In genomic region chr20:34979366-34980153, GRCh38 we compare ENCODE assay signal across 18 cellular contexts. TPM values are rescaled to one million over a fixed set of nuclear protein-coding genes. Genes with fewer than 3 reads are reported as not detected.
DNase-seq lines count a peak whose midpoint lies in the region; ATAC-seq and TF ChIP-seq lines count a peak whose summit lies in the region.
"Had no signal": no experiment of that assay in that cellular context is flagged by ENCODE, and none has a peak within 500 bp of the region (broad histone marks: within the 10 kb centered on the region; RNA-seq: fewer than 3 reads in every experiment).

No MANE protein-coding gene starts in this region.

- peak; percentile 23 to 42 for ATAC-seq in activated T-cell treated with anti-CD3 and anti-CD28 coated beads, Interleukin-2, amount 50 U/mL, for 72 hours (replicated peaks in 1 of 2)
- ATAC-seq in right cardiac atrium: peak; percentile 44 to 51
- ATAC-seq: left colon, right lobe of liver, T-helper 17 cell had no signal

- H3K4me1 Mint-ChIP-seq in activated T-cell treated with anti-CD3 and anti-CD28 coated beads, Interleukin-2, amount 50 U/mL, for 72 hours (ENCODE audit: low read depth): no peaks in the 10 kb centered on the region
- peaks cover 27% of the 10 kb centered on the region for H3K4me1 Mint-ChIP-seq in glutamatergic neuron (ENCODE audit: low read depth, unreplicated experiment)
- H3K4me1 Mint-ChIP-seq: CD8-positive, alpha-beta memory T cell had no signal

- H3K27ac Mint-ChIP-seq in activated T-cell treated with anti-CD3 and anti-CD28 coated beads, Interleukin-2, amount 50 U/mL, for 72 hours: no peak overlapping the region
- H3K27ac Mint-ChIP-seq in glutamatergic neuron (ENCODE audit: unreplicated experiment): no peak overlapping the region
- H3K27ac Mint-ChIP-seq: CD8-positive, alpha-beta memory T cell; IgD-negative memory B cell; T-helper 17 cell had no signal

- peak overlapping the region; percentile 48 for H3K4me3 ChIP-seq in right cardiac atrium (ENCODE audit: low read length)
- H3K4me3 ChIP-seq: right lobe of liver had no signal

- DNase-seq in activated CD4-positive, alpha-beta T cell treated with anti-CD3 and anti-CD28 coated beads for 48 hours: peak; percentile 56
- DNase-seq in activated CD4-positive, alpha-beta T cell treated with anti-CD3 and anti-CD28 coated beads, Interleukin-2, amount 50 U/mL, for 1 hour: no peak
- DNase-seq in activated T-cell treated with anti-CD3 and anti-CD28 coated beads, Interleukin-2, amount 50 U/mL, for 72 hours: peak in 1 of 2 donors; percentile 29
- DNase-seq in right cardiac atrium: peak; percentile 57 to 81 (median 78)
- peak; percentile 12 to 26 for DNase-seq in stimulated activated CD8-positive, alpha-beta memory T cell treated with anti-CD3 and anti-CD28 coated beads, Interleukin-2, amount 100 ng/mL, for 48 hours (ENCODE audit: low read depth in 2 of 2)
- no peak for DNase-seq in DMS53 treated with DMSO at 0.1 percent for 48 hours (lab: John Stamatoyannopoulos, UW; ENCODE audit: unreplicated experiment)
- no peak for DNase-seq in glutamatergic neuron
- DNase-seq in inferior parietal cortex (ENCODE audit: extremely low spot score): no peak
- DNase-seq: activated CD8-positive, alpha-beta memory T cell treated with anti-CD3 and anti-CD28 coated beads for 24 hours; activated naive CD4-positive, alpha-beta T cell treated with anti-CD3 and anti-CD28 coated beads, Interleukin-2, amount 50 U/mL, for 16 hours; CD8-positive, alpha-beta memory T cell; GF-D8; left colon; naive B cell; T-helper 17 cell had no signal

- no peak overlapping the region for H3K4me3 Mint-ChIP-seq in activated T-cell treated with anti-CD3 and anti-CD28 coated beads, Interleukin-2, amount 50 U/mL, for 72 hours
- no peak overlapping the region for H3K4me3 Mint-ChIP-seq in glutamatergic neuron (ENCODE audit: unreplicated experiment)
- H3K4me3 Mint-ChIP-seq: CD8-positive, alpha-beta memory T cell; IgD-negative memory B cell; naive B cell; T-helper 17 cell had no signal

- peak overlapping the region; percentile 86 for H3K27ac ChIP-seq in right cardiac atrium (ENCODE audit: low read length)
- H3K27ac ChIP-seq: right lobe of liver had no signal

- 66% methylated on average over 42 of the region's 42 CpGs for WGBS in right cardiac atrium

- no peaks in the 10 kb centered on the region for H3K36me3 Mint-ChIP-seq in activated T-cell treated with anti-CD3 and anti-CD28 coated beads, Interleukin-2, amount 50 U/mL, for 72 hours (ENCODE audit: insufficient read depth in 2 of 2)
- H3K36me3 Mint-ChIP-seq in glutamatergic neuron (ENCODE audit: unreplicated experiment): no peaks in the 10 kb centered on the region
- H3K36me3 Mint-ChIP-seq: naive B cell had no signal

- intact Hi-C loops in right cardiac atrium (cut with DNase I): no loop called here

- no peaks in the 10 kb centered on the region for H3K9me3 ChIP-seq in right cardiac atrium (ENCODE audit: control insufficient read depth, low read length)
- H3K9me3 ChIP-seq: right lobe of liver had no signal

- H3K4me1 ChIP-seq in right cardiac atrium (ENCODE audit: control insufficient read depth, insufficient read depth, low read length): no peaks in the 10 kb centered on the region
- H3K4me1 ChIP-seq: right lobe of liver had no signal

- H3K27me3 Mint-ChIP-seq in activated T-cell treated with anti-CD3 and anti-CD28 coated beads, Interleukin-2, amount 50 U/mL, for 72 hours (ENCODE audit: low read depth): peaks cover 19% of the 10 kb centered on the region
- H3K27me3 Mint-ChIP-seq in glutamatergic neuron (ENCODE audit: unreplicated experiment): peaks cover 4% of the 10 kb centered on the region

- no peaks in the 10 kb centered on the region for H3K27me3 ChIP-seq in right cardiac atrium (ENCODE audit: control insufficient read depth, insufficient read depth)
- H3K27me3 ChIP-seq: right lobe of liver had no signal

- no peaks in the 10 kb centered on the region for H3K9me3 Mint-ChIP-seq in activated T-cell treated with anti-CD3 and anti-CD28 coated beads, Interleukin-2, amount 50 U/mL, for 72 hours
- H3K9me3 Mint-ChIP-seq in glutamatergic neuron (ENCODE audit: unreplicated experiment): peaks cover 2% of the 10 kb centered on the region
- H3K9me3 Mint-ChIP-seq: CD8-positive, alpha-beta memory T cell; IgD-negative memory B cell had no signal

- TF ChIP-seq CTCF in glutamatergic neuron (IDR thresholded peaks at IDR 0.05; ENCODE audit: partially characterized antibody, unreplicated experiment): no peak

RNA-seq across cellular contexts. Expression of gene MYH7B, which starts 23.9 kb away (rescaled TPM):
- 1 to 10 TPM in 1 of 2 donors, under 1 TPM in 1; 0.46 to 1.2 TPM for total RNA-seq in activated T-cell treated with anti-CD3 and anti-CD28 coated beads, Interleukin-2, amount 50 U/mL, for 72 hours
- total RNA-seq in right cardiac atrium: 100 to 1,000 TPM in 2 of 4 donors, 10 to 100 TPM in 2; 43.3 to 134 (median 99.2) TPM
- 125 TPM for polyA plus RNA-seq in right cardiac atrium
- 1.5 TPM for total RNA-seq in glutamatergic neuron (ENCODE audit: unreplicated experiment)
- total RNA-seq: glomerular endothelial cell had no signal

RNA-seq across cellular contexts. Expression of gene GSS, which starts 24.0 kb away (rescaled TPM):
- total RNA-seq in activated T-cell treated with anti-CD3 and anti-CD28 coated beads, Interleukin-2, amount 50 U/mL, for 72 hours: 10 to 100 TPM; 60.6 to 66.0 TPM
- 10 to 100 TPM; 23.6 to 32.6 (median 26.3) TPM for total RNA-seq in right cardiac atrium
- polyA plus RNA-seq in right cardiac atrium: 37.7 TPM
- total RNA-seq in glutamatergic neuron (ENCODE audit: unreplicated experiment): 28.2 TPM

Comparison
In these comparisons a context has a peak if more than half of its experiments do, and no peak if none do; other contexts are left out.
1. DNase-seq: peak in activated CD4-positive, alpha-beta T cell treated with anti-CD3 and anti-CD28 coated beads for 48 hours (single experiment), right cardiac atrium (3 of 3) and stimulated activated CD8-positive, alpha-beta memory T cell treated with anti-CD3 and anti-CD28 coated beads, Interleukin-2, amount 100 ng/mL, for 48 hours (2 of 2); none in activated CD4-positive, alpha-beta T cell treated with anti-CD3 and anti-CD28 coated beads, Interleukin-2, amount 50 U/mL, for 1 hour (single experiment), DMS53 treated with DMSO at 0.1 percent for 48 hours (single experiment), glutamatergic neuron (single experiment) and inferior parietal cortex (single experiment).
2. RNA of gene MYH7B, which starts 23.9 kb away (total RNA-seq): 43.3 to 134 TPM in right cardiac atrium; 1.5 TPM in glutamatergic neuron (single experiment) and 0.46 to 1.2 TPM in activated T-cell treated with anti-CD3 and anti-CD28 coated beads, Interleukin-2, amount 50 U/mL, for 72 hours; every median in the first group is over 10 times any median in the second.